ENCODE assay signal across 15 cellular contexts in genomic region chr15:64688179-64688578, GRCh38.
DNase-seq lines count a peak whose midpoint lies in the region; TF ChIP-seq lines count a peak whose summit lies in the region.
"Had no signal": no experiment of that assay in that cellular context is flagged by ENCODE, and none has a peak within 500 bp of the region (broad histone marks: within the 10 kb centered on the region; RNA-seq: fewer than 3 reads in every experiment).

No MANE protein-coding gene starts in this region.

- no peaks in the 10 kb centered on the region for H3K9me3 Mint-ChIP-seq in nephron progenitor cell
- H3K9me3 Mint-ChIP-seq: activated CD4-positive, alpha-beta memory T cell treated with anti-CD3 and anti-CD28 coated beads, Interleukin-2, amount 10 ng/mL, durations not matched to agents 7 days and 5 days; HFFc6 had no signal

- H3K27me3 Mint-ChIP-seq in nephron progenitor cell (ENCODE audit: low read depth, poor library complexity), result no peaks in the 10 kb centered on the region
- H3K27me3 Mint-ChIP-seq: activated CD4-positive, alpha-beta memory T cell treated with anti-CD3 and anti-CD28 coated beads, Interleukin-2, amount 10 ng/mL, durations not matched to agents 7 days and 5 days had no signal

- DNase-seq in right atrium auricular region (ENCODE audit: low spot score) (no peak), cardiac septum (ENCODE audit: low spot score) (no peak), dorsolateral prefrontal cortex (no peak), nephron progenitor cell (no peak), vagina (ENCODE audit: extremely low spot score in 2 of 2) (no peak), 8988T (no peak), kidney tubule cell (ENCODE audit: low spot score) (no peak)
- DNase-seq in central memory CD4-positive, alpha-beta T cell, result no peak
- DNase-seq: activated CD4-positive, alpha-beta memory T cell treated with anti-CD3 and anti-CD28 coated beads, Interleukin-2, amount 10 ng/mL, durations not matched to agents 7 days and 5 days; activated gamma-delta T cell treated with Interleukin-2 at 50 U/mL for 16 hours; HFFc6; NCI-H2029; SHP77; stimulated activated CD4-positive, alpha-beta T cell treated with anti-CD3 and anti-CD28 coated beads, Interleukin-15, amount 100 ng/mL, for 24 hours; trophoblast cell had no signal

- no peak for TF ChIP-seq CTCF in right atrium auricular region (IDR thresholded peaks at IDR 0.05)
- no peak for TF ChIP-seq CTCF in dorsolateral prefrontal cortex (IDR thresholded peaks at IDR 0.05 in 54 of 56, conservative IDR thresholded peaks at IDR 0.05 in 2 of 56; ENCODE audit: low read depth in 1 of 56, partially characterized antibody in 56 of 56)
- no peak for TF ChIP-seq CTCF in nephron progenitor cell (IDR thresholded peaks at IDR 0.05)
- TF ChIP-seq CTCF in vagina (IDR thresholded peaks at IDR 0.05), result no peak

- H3K27ac Mint-ChIP-seq in nephron progenitor cell, result peak overlapping the region; percentile 99
- H3K27ac Mint-ChIP-seq: activated CD4-positive, alpha-beta memory T cell treated with anti-CD3 and anti-CD28 coated beads, Interleukin-2, amount 10 ng/mL, durations not matched to agents 7 days and 5 days had no signal

- intact Hi-C loops in cardiac septum (cut with DNase I) (loop anchor here (5.0 to 10.0 kb wide), 2 partner anchors 124 to 483 kb away; no protein-coding TSS in a partner anchor), dorsolateral prefrontal cortex (cut with DNase I) (loop anchor here in 1 of 2 donors (2.0 to 10.0 kb wide), 2 partner anchors 39 to 523 kb away; partner anchors contain the start of gene PPIB), vagina (cut with DNase I) (loop anchor here (2.0 kb wide), 1 partner anchor 43 kb away; no protein-coding TSS in a partner anchor)

- H3K4me3 Mint-ChIP-seq in nephron progenitor cell, result peak overlapping the region; percentile 47
- H3K4me3 Mint-ChIP-seq: activated CD4-positive, alpha-beta memory T cell treated with anti-CD3 and anti-CD28 coated beads, Interleukin-2, amount 10 ng/mL, durations not matched to agents 7 days and 5 days; HFFc6 had no signal

- H3K4me3 ChIP-seq in right atrium auricular region (no peak overlapping the region), dorsolateral prefrontal cortex (no peak overlapping the region), vagina (no peak overlapping the region)

- H3K4me1 ChIP-seq in right atrium auricular region, result peaks cover 0 to 56% of the 10 kb centered on the region in 2 donors
- peaks cover 36% of the 10 kb centered on the region for H3K4me1 ChIP-seq in vagina

- no peaks in the 10 kb centered on the region for H3K27me3 ChIP-seq in right atrium auricular region
- H3K27me3 ChIP-seq in dorsolateral prefrontal cortex, result no peaks in the 10 kb centered on the region
- H3K27me3 ChIP-seq in vagina, result no peaks in the 10 kb centered on the region

- H3K36me3 Mint-ChIP-seq in nephron progenitor cell (ENCODE audit: low read depth), result peaks cover 45% of the 10 kb centered on the region

- H3K9me3 ChIP-seq in right atrium auricular region (no peaks in the 10 kb centered on the region), vagina (no peaks in the 10 kb centered on the region)

- H3K36me3 ChIP-seq in right atrium auricular region (peaks cover 43% of the 10 kb centered on the region), vagina (peaks cover 0 to 46% of the 10 kb centered on the region in 2 donors)

- H3K4me1 Mint-ChIP-seq in nephron progenitor cell, result peaks cover 57% of the 10 kb centered on the region

- H3K27ac ChIP-seq in right atrium auricular region, result peak overlapping the region; percentile 25 to 38
- H3K27ac ChIP-seq in dorsolateral prefrontal cortex, result peak overlapping the region in 56 of 59 donors; percentile 8 to 82 (median 66)
- H3K27ac ChIP-seq in vagina, result peak overlapping the region; percentile 15

- no peak for TF ChIP-seq POLR2A in vagina (IDR thresholded peaks at IDR 0.05)

Comparison
In these comparisons a context has a peak if more than half of its experiments do, and no peak if none do; other contexts are left out.
1. H3K27ac ChIP-seq: peak in every context shown above with its lines; median percentile 66 in dorsolateral prefrontal cortex; 32 in right atrium auricular region; 15 in vagina.